9 cellular contexts compared by ENCODE assay signal in genomic region chr1:42434340-42434739, GRCh38. TPM values are rescaled to one million over a fixed set of nuclear protein-coding genes. Genes with fewer than 3 reads are reported as not detected.
"Had no signal": no experiment of that assay in that cellular context is flagged by ENCODE, and none has a peak within 500 bp of the region (broad histone marks: within the 10 kb centered on the region; RNA-seq: fewer than 3 reads in every experiment).

No MANE protein-coding gene starts in this region.

- H3K27ac Mint-ChIP-seq: HFFc6, IgD-negative memory B cell had no signal

- H3K4me1 ChIP-seq: HAP-1 had no signal

- H3K9me3 ChIP-seq: HAP-1 had no signal

- FAIRE-seq: HTR-8/SVneo had no signal

- H3K36me3 ChIP-seq: HAP-1 had no signal

- H3K27ac ChIP-seq: GM23248 had no signal

- H3K4me3 ChIP-seq: GM23248, HAP-1 had no signal

- H3K4me3 Mint-ChIP-seq: HFFc6, IgD-negative memory B cell had no signal

- H3K9me3 Mint-ChIP-seq: HFFc6, IgD-negative memory B cell had no signal

- H3K27me3 Mint-ChIP-seq: IgD-negative memory B cell had no signal

- DNase-seq: GM23248, GOT3, H7, HFFc6, KBM-7 had no signal

- H3K36me3 Mint-ChIP-seq: IgD-negative memory B cell had no signal

RNA-seq across cellular contexts. Expression of gene ZMYND12, which starts 21.5 kb away (rescaled TPM):
- total RNA-seq: HT-29 had no signal

RNA-seq across cellular contexts. Expression of gene RIMKLA, which starts 53.7 kb away (rescaled TPM):
- total RNA-seq: HFFc6 had no signal
- polyA plus RNA-seq: IgD-negative memory B cell had no signal
